8 cellular contexts compared by ENCODE assay signal in the genomic region with DNA sequence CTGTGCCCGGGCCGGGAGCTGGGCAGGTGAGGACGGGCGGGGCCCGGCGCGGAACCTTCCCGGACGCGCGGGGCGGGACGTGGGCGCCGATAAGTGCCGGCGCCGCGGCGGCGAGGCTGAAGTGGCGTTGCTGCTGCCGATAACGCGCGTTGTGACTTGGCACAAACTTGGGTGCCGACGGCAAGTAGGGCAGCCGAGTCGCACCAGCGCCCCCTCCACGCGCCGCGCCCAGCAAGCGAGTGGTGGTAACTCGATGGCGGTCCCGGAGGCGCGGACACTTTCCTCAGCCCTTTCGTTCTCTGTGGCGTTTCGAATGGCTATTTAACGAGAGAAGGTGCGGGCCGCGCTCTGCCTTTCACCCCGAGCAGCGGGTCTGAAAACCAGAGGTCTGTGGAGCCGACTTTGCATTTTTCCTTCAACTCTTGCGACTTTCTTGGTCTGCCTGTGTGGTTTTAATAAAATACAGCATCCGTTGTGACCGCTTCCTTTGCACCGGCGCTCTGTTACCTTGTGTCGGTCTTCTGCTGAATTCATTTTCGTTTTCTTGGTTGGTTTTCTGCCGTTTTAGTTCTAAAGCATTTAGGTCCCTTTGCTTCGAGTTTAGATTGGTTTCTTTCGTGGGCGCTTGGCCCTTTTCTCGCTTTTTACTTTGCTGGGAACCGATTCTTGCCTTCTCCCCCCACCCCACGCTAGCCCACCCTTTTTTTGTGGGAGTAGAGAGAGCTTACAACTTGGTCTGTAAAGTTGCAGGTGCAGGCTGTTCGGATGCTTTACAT. TPM values are rescaled to one million over a fixed set of nuclear protein-coding genes. Genes with fewer than 3 reads are reported as not detected.
DNase-seq lines count a peak whose midpoint lies in the region; ATAC-seq and TF ChIP-seq lines count a peak whose summit lies in the region.

No MANE protein-coding gene starts in this region.

- TF ChIP-seq EP300 in gastroesophageal sphincter (IDR thresholded peaks at IDR 0.05) (no peak), suprapubic skin (IDR thresholded peaks at IDR 0.05) (no peak)

- no peaks in the 10 kb centered on the region for H3K36me3 ChIP-seq in Peyer's patch
- no peaks in the 10 kb centered on the region for H3K36me3 ChIP-seq in gastroesophageal sphincter
- no peaks in the 10 kb centered on the region for H3K36me3 ChIP-seq in suprapubic skin

- DNase-seq in CD1c-positive myeloid dendritic cell (ENCODE audit: extremely low spot score), result peak; percentile 72
- DNase-seq in Peyer's patch, result peak; percentile 59 to 86 (median 84)
- DNase-seq in activated gamma-delta T cell (lab: John Stamatoyannopoulos, UW), result peak; percentile 57
- peak in 51 of 56 donors; percentile 5 to 79 (median 50) for DNase-seq in nucleus accumbens (lab: John Stamatoyannopoulos, UW)
- DNase-seq in suprapubic skin (ENCODE audit: low spot score in 2 of 2), result peak; percentile 84 to 85

- TF ChIP-seq POLR2A in Peyer's patch (IDR thresholded peaks at IDR 0.05) (no peak), gastroesophageal sphincter (IDR thresholded peaks at IDR 0.05) (no peak), suprapubic skin (IDR thresholded peaks at IDR 0.05) (no peak)

- H3K27ac ChIP-seq in Peyer's patch, result peak overlapping the region; percentile 93 to 99 (median 98)
- H3K27ac ChIP-seq in gastroesophageal sphincter, result peak overlapping the region; percentile 79 to 96 (median 94)
- H3K27ac ChIP-seq in suprapubic skin, result peak overlapping the region; percentile 95

- H3K9me3 ChIP-seq in Peyer's patch, result no peaks in the 10 kb centered on the region
- no peaks in the 10 kb centered on the region for H3K9me3 ChIP-seq in gastroesophageal sphincter
- no peaks in the 10 kb centered on the region for H3K9me3 ChIP-seq in suprapubic skin

- H3K4me3 ChIP-seq in Peyer's patch, result peak overlapping the region; percentile 73 to 98 (median 92)
- H3K4me3 ChIP-seq in gastroesophageal sphincter, result peak overlapping the region; percentile 80 to 94
- peak overlapping the region; percentile 95 for H3K4me3 ChIP-seq in suprapubic skin

- 0 to 1% methylated on average over 18 to 24 of the region's 66 CpGs for WGBS in gastroesophageal sphincter (ENCODE audit: low coverage in 1 of 2), 2 donors
- WGBS in suprapubic skin, result under 1% methylated on average over 36 of the region's 66 CpGs

- TF ChIP-seq CTCF in Peyer's patch (IDR thresholded peaks at IDR 0.05), result peak in 1 of 6 experiments; percentile 2
- peak in 2 of 4 experiments; percentile 4 to 32 for TF ChIP-seq CTCF in gastroesophageal sphincter (IDR thresholded peaks at IDR 0.05)
- TF ChIP-seq CTCF in suprapubic skin (IDR thresholded peaks at IDR 0.05), result no peak

- ATAC-seq in GM19328 (IDR thresholded peaks at IDR 0.05; ENCODE audit: unreplicated experiment) (peak; percentile 21), HG03457 (IDR thresholded peaks at IDR 0.05; ENCODE audit: unreplicated experiment) (peak; percentile 27), gastroesophageal sphincter (peak; percentile 37)

- H3K4me1 ChIP-seq in Peyer's patch (peaks cover 0 to 30% (median 6%) of the 10 kb centered on the region in 4 donors), gastroesophageal sphincter (peaks cover 0 to 31% (median 15%) of the 10 kb centered on the region in 3 donors), suprapubic skin (peaks cover 28% of the 10 kb centered on the region)

- H3K27me3 ChIP-seq in Peyer's patch (no peaks in the 10 kb centered on the region), gastroesophageal sphincter (no peaks in the 10 kb centered on the region), suprapubic skin (peaks cover 3% of the 10 kb centered on the region)

RNA-seq across cellular contexts. Expression of gene STK17A, which starts 0.7 kb away (rescaled TPM):
- total RNA-seq in Peyer's patch (10 to 100 TPM; 16.0 to 66.8 (median 17.7) TPM), gastroesophageal sphincter (10 to 100 TPM; 14.6 to 31.5 (median 27.3) TPM), suprapubic skin (10 to 100 TPM; 14.2 to 18.3 (median 15.9) TPM)

Comparison
In these comparisons a context has a peak if more than half of its experiments do, and no peak if none do; other contexts are left out.
1. Peak in every context shown above with its lines: DNase-seq, ATAC-seq, H3K4me3 ChIP-seq and H3K27ac ChIP-seq.